Comparison of ENCODE assay signal across 19 cellular contexts in the genomic region with DNA sequence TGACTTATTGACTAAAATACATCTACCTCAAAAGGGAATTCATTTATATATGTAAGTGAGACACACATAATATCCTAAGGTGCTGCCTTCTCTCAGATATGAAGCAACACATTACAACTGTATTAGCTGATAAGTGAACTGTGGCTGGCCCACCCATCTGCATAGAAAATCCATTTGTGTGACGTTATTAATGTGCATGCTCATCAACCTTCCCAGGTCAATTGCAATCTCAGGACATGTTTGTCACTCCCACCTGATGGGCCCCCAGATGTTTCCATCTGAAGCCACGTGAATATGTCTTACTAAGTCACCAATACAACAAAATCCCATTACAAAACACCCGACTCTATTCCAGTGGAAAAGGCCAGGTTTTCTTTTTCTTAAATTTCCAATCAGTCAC.
DNase-seq lines count a peak whose midpoint lies in the region; ATAC-seq and TF ChIP-seq lines count a peak whose summit lies in the region.
"Had no signal": no experiment of that assay in that cellular context is flagged by ENCODE, and none has a peak within 500 bp of the region (broad histone marks: within the 10 kb centered on the region; RNA-seq: fewer than 3 reads in every experiment).

No MANE protein-coding gene starts in this region.

- peaks cover 0 to 11% (median 5%) of the 10 kb centered on the region in 5 donors for H3K36me3 Mint-ChIP-seq in naive thymus-derived CD4-positive, alpha-beta T cell

- ATAC-seq in Right ventricle myocardium inferior = no peak
- ATAC-seq in naive thymus-derived CD4-positive, alpha-beta T cell = no peak

- no peaks in the 10 kb centered on the region for H3K27me3 Mint-ChIP-seq in naive thymus-derived CD4-positive, alpha-beta T cell

- intact Hi-C loops in left ventricle myocardium inferior (cut with micrococcal nuclease) (no loop called here), Right ventricle myocardium inferior (cut with DNase I) (loop anchor here (5.0 kb wide), 2 partner anchors 39 to 171 kb away; no protein-coding TSS in a partner anchor), tibial artery (cut with DNase I; ENCODE audit: low total_unique reads) (loop anchor here (10.0 kb wide), 1 partner anchor 134 kb away; no protein-coding TSS in a partner anchor)
- intact Hi-C loops in naive thymus-derived CD4-positive, alpha-beta T cell (cut with micrococcal nuclease) = no loop called here

- DNase-seq in left ventricle myocardium inferior (no peak), Right ventricle myocardium inferior (ENCODE audit: missing footprints) (no peak), dermis blood vessel endothelial cell (peak; percentile 68), tibial artery (no peak), NCI-H774 (lab: John Stamatoyannopoulos, UW) (no peak), NCI-H2029 treated with DMSO at 0.1 percent for 48 hours (lab: John Stamatoyannopoulos, UW) (no peak), T-helper 2 cell (no peak)
- DNase-seq in naive thymus-derived CD4-positive, alpha-beta T cell = no peak
- DNase-seq: EL, GF-D8, IMR-90, NCI-H1105, NCI-H146, NCI-H2029, NCI-H2171, NCI-H345, NCI-H524, OCI-M1 had no signal

- CTCF ChIA-PET in naive thymus-derived CD4-positive, alpha-beta T cell (lab: Charles Lee) = interaction anchor here (0.6 to 1.2 kb wide), 3 partner anchors 99 to 315 kb away, joined by 3 to 7 read pairs (median 4); no protein-coding TSS in a partner anchor

- H3K4me1 ChIP-seq in left ventricle myocardium inferior = peaks cover 41% of the 10 kb centered on the region
- H3K4me1 ChIP-seq in naive thymus-derived CD4-positive, alpha-beta T cell (ENCODE audit: control insufficient read depth in 2 of 2, insufficient read depth in 2 of 2, low read length in 2 of 2) = peaks cover 9 to 36% of the 10 kb centered on the region in 2 donors
- H3K4me1 ChIP-seq in tibial artery = peaks cover 12 to 68% (median 25%) of the 10 kb centered on the region in 4 donors

- H3K4me3 Mint-ChIP-seq in naive thymus-derived CD4-positive, alpha-beta T cell = no peak overlapping the region

- H3K27ac Mint-ChIP-seq in naive thymus-derived CD4-positive, alpha-beta T cell = peak overlapping the region in 7 of 9 donors; percentile 16 to 92 (median 36)

- TF ChIP-seq CTCF in left ventricle myocardium inferior (IDR thresholded peaks at IDR 0.05; ENCODE audit: borderline replicate concordance) (no peak), tibial artery (IDR thresholded peaks at IDR 0.05) (no peak)

- H3K9me3 ChIP-seq in left ventricle myocardium inferior (replicated peaks) (no peaks in the 10 kb centered on the region), tibial artery (no peaks in the 10 kb centered on the region)
- no peaks in the 10 kb centered on the region for H3K9me3 ChIP-seq in naive thymus-derived CD4-positive, alpha-beta T cell (ENCODE audit: control insufficient read depth in 2 of 3, low read length in 3 of 3)

- H3K27ac ChIP-seq in left ventricle myocardium inferior (replicated peaks) (peak overlapping the region; percentile 29), tibial artery (peak overlapping the region; percentile 29 to 64)
- no peak overlapping the region for H3K27ac ChIP-seq in naive thymus-derived CD4-positive, alpha-beta T cell (ENCODE audit: low read depth, low read length)
- H3K27ac ChIP-seq: C4-2B had no signal

- H3K27me3 ChIP-seq in left ventricle myocardium inferior (ENCODE audit: low read depth) = no peaks in the 10 kb centered on the region
- no peaks in the 10 kb centered on the region for H3K27me3 ChIP-seq in naive thymus-derived CD4-positive, alpha-beta T cell (ENCODE audit: control insufficient read depth in 2 of 2, insufficient read depth in 2 of 2, low read length in 2 of 2)
- no peaks in the 10 kb centered on the region for H3K27me3 ChIP-seq in tibial artery

- no peak overlapping the region for H3K4me3 ChIP-seq in left ventricle myocardium inferior
- no peak overlapping the region for H3K4me3 ChIP-seq in naive thymus-derived CD4-positive, alpha-beta T cell (ENCODE audit: low read length)
- H3K4me3 ChIP-seq in tibial artery = no peak overlapping the region

- peaks cover 0 to 3% (median 0%) of the 10 kb centered on the region in 11 donors for H3K9me3 Mint-ChIP-seq in naive thymus-derived CD4-positive, alpha-beta T cell

- POLR2A ChIA-PET in naive thymus-derived CD4-positive, alpha-beta T cell (lab: Charles Lee) = interaction anchor here (0.7 to 16.2 kb wide), 4 partner anchors 20 to 156 kb away, joined by 3 to 225 read pairs (median 18); a partner anchor contains a TSS

- H3K36me3 ChIP-seq in left ventricle myocardium inferior = no peaks in the 10 kb centered on the region
- H3K36me3 ChIP-seq in naive thymus-derived CD4-positive, alpha-beta T cell (ENCODE audit: control insufficient read depth in 2 of 3, insufficient read depth in 3 of 3, low read length in 3 of 3) = no peaks in the 10 kb centered on the region
- H3K36me3 ChIP-seq in tibial artery = no peaks in the 10 kb centered on the region

- H3K4me1 Mint-ChIP-seq in naive thymus-derived CD4-positive, alpha-beta T cell = peaks cover 19 to 92% (median 79%) of the 10 kb centered on the region in 7 donors

Comparison
In these comparisons a context has a peak if more than half of its experiments do, and no peak if none do; other contexts are left out.
1. intact Hi-C loops: an anchor here in Right ventricle myocardium inferior (5.0 kb wide) and tibial artery (10.0 kb wide); none called in left ventricle myocardium inferior and naive thymus-derived CD4-positive, alpha-beta T cell.